In genomic region chr9:124202447-124202971, GRCh38 we compare ENCODE assay signal across 9 cellular contexts. TPM values are rescaled to one million over a fixed set of nuclear protein-coding genes. Genes with fewer than 3 reads are reported as not detected.
DNase-seq lines count a peak whose midpoint lies in the region; ATAC-seq and TF ChIP-seq lines count a peak whose summit lies in the region.
"Had no signal": no experiment of that assay in that cellular context is flagged by ENCODE, and none has a peak within 500 bp of the region (broad histone marks: within the 10 kb centered on the region; RNA-seq: fewer than 3 reads in every experiment).

No MANE protein-coding gene starts in this region.

- POLR2A ChIA-PET in WTC11 (lab: Charles Lee), result no interaction called here

- CTCF ChIA-PET in WTC11 (lab: Charles Lee), result no interaction called here

- H3K9me3 Mint-ChIP-seq in WTC11 (peaks cover 14% of the 10 kb centered on the region), HFFc6 (no peaks in the 10 kb centered on the region)
- no peaks in the 10 kb centered on the region for H3K9me3 Mint-ChIP-seq in effector memory CD8-positive, alpha-beta T cell

- TF ChIP-seq CTCF in WTC11 (IDR thresholded peaks at IDR 0.05), result no peak
- no peak for TF ChIP-seq CTCF in HFFc6 (IDR thresholded peaks at IDR 0.05)

- H3K27ac Mint-ChIP-seq in WTC11, result no peak overlapping the region
- peak overlapping the region; percentile 94 to 96 for H3K27ac Mint-ChIP-seq in effector memory CD8-positive, alpha-beta T cell
- H3K27ac Mint-ChIP-seq in HFFc6, result no peak overlapping the region
- H3K27ac Mint-ChIP-seq: brain had no signal

- peaks cover 9% of the 10 kb centered on the region for H3K27me3 Mint-ChIP-seq in WTC11 (ENCODE audit: low read depth)
- H3K27me3 Mint-ChIP-seq in effector memory CD8-positive, alpha-beta T cell, result no peaks in the 10 kb centered on the region
- peaks cover 25% of the 10 kb centered on the region for H3K27me3 Mint-ChIP-seq in HFFc6 (ENCODE audit: insufficient read depth)

- ATAC-seq in GM19395 (IDR thresholded peaks at IDR 0.05; ENCODE audit: unreplicated experiment), result peak; percentile 87
- peak; percentile 69 for ATAC-seq in HG03457 (IDR thresholded peaks at IDR 0.05; ENCODE audit: unreplicated experiment)
- peak; percentile 56; the same call in 1 of the 2 replicates for ATAC-seq in WTC11
- peak; percentile 95 for ATAC-seq in effector memory CD8-positive, alpha-beta T cell (replicated peaks)

- H3K36me3 Mint-ChIP-seq in WTC11, result no peaks in the 10 kb centered on the region
- H3K36me3 Mint-ChIP-seq in effector memory CD8-positive, alpha-beta T cell (ENCODE audit: insufficient read depth), result no peaks in the 10 kb centered on the region
- H3K36me3 Mint-ChIP-seq in HFFc6 (ENCODE audit: low read depth), result no peaks in the 10 kb centered on the region
- H3K36me3 Mint-ChIP-seq: brain had no signal

- 0 out of 2 replicates have a peak, but pooled peaks cover 8% of the 10 kb centered on the region for H3K4me1 Mint-ChIP-seq in WTC11
- peaks cover 44% of the 10 kb centered on the region in 2 donors for H3K4me1 Mint-ChIP-seq in effector memory CD8-positive, alpha-beta T cell (ENCODE audit: low read depth in 2 of 2)
- peaks cover 5% of the 10 kb centered on the region; the same call in 1 of the 2 replicates for H3K4me1 Mint-ChIP-seq in HFFc6 (ENCODE audit: low read depth)
- H3K4me1 Mint-ChIP-seq: brain had no signal

- H3K4me3 Mint-ChIP-seq in WTC11, result no peak overlapping the region
- H3K4me3 Mint-ChIP-seq in effector memory CD8-positive, alpha-beta T cell, result peak overlapping the region; percentile 64 to 67
- H3K4me3 Mint-ChIP-seq in HFFc6, result no peak overlapping the region
- H3K4me3 Mint-ChIP-seq: brain had no signal

- DNase-seq in Ammon's horn (ENCODE audit: low spot score), result peak; percentile 77
- no peak for DNase-seq in WTC11 (ENCODE audit: low spot score)
- peak in 2 of 3 experiments; percentile 26 to 34 for DNase-seq in effector memory CD8-positive, alpha-beta T cell
- DNase-seq in stimulated activated CD4-positive, alpha-beta T cell treated with anti-CD3 and anti-CD28 coated beads, Interleukin-1b, Interleukin-23, amount 100 ng/mL, for 48 hours, result peak; percentile 91
- no peak for DNase-seq in cerebellar cortex (ENCODE audit: low spot score)
- DNase-seq in HFFc6, result no peak

TF ChIP-seq in WTC11, 78 proteins besides CTCF, POLR2A, EP300 and RAD21:
- no peak for TF ChIP-seq USF1 (CRISPR knock-in tag; IDR thresholded peaks at IDR 0.05)

RNA-seq across cellular contexts. Expression of gene NEK6, which starts 55.2 kb away (rescaled TPM):
- total RNA-seq in WTC11 (2021), result 19.2 to 23.0 TPM (median 21.4 TPM) in 3 replicates
- 10 to 100 TPM; 66.5 to 81.1 (median 71.4) TPM for total RNA-seq in HFFc6 (2021; fragmentation: NEBNext Ultra II Directional; extraction: Animal tissue kit (Norgen Biotek cat#: 25700))

Comparison
In these comparisons a context has a peak if more than half of its experiments do, and no peak if none do; other contexts are left out.
1. DNase-seq: peak in Ammon's horn (single experiment), effector memory CD8-positive, alpha-beta T cell (2 of 3) and stimulated activated CD4-positive, alpha-beta T cell treated with anti-CD3 and anti-CD28 coated beads, Interleukin-1b, Interleukin-23, amount 100 ng/mL, for 48 hours (single experiment); none in WTC11 (single experiment), cerebellar cortex (single experiment) and HFFc6 (single experiment).
2. H3K27ac Mint-ChIP-seq: peak in effector memory CD8-positive, alpha-beta T cell (2 of 2); none in WTC11 (single experiment) and HFFc6 (single experiment).
3. H3K4me3 Mint-ChIP-seq: peak in effector memory CD8-positive, alpha-beta T cell (2 of 2); none in WTC11 (single experiment) and HFFc6 (single experiment).
4. Peak in every context shown above with its lines, with median percentiles within 50 percentile points of each other: ATAC-seq.